Comparison of ENCODE assay signal across 8 cellular contexts in the genomic region with DNA sequence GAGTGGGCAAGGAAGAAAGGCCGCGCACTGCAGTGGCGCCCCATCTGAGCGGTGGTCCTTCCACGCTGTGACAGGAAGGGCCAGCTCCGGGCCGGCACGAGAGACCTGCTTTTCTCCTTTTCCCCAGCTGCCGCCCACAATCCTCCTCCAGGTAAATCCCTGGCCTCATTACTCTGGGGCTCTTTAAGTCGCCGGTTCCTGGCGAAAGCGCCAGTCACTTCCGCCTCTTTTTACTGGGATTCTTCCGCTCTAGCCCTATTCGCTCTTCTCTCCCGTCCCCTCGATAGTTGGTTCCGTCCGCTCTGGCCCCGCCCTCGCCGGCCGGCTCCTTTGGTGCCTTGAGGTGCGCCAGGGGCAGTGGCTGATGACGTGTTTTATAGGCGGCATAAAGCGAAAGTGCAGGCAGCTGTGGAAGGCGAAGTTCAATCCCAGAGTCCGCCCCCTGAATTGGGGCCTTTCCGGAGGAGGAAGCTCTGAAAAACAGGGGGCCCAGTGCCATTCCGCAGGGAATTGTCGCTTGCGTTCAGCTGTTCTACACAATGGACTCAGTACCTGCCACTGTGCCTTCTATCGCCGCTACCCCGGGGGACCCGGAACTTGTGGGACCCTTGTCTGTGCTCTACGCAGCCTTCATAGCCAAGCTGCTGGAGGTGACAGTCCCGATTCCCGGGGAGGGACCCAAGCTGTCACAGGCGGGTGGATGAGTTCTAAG. TPM values are rescaled to one million over a fixed set of nuclear protein-coding genes. Genes with fewer than 3 reads are reported as not detected.
A peak's percentile ranks its signal among the peaks of the same experiment; 100 is the strongest.
DNase-seq lines count a peak whose midpoint lies in the region; ATAC-seq, FAIRE-seq and TF ChIP-seq lines count a peak whose summit lies in the region.

No MANE protein-coding gene starts in this region.

- H3K4me3 ChIP-seq in OCI-LY3 (ENCODE audit: low read length) (peak overlapping the region; percentile 86), endothelial cell of umbilical vein (replicated peaks in 1 of 3; ENCODE audit: insufficient read depth in 1 of 3, low read depth in 1 of 3, low read length in 3 of 3) (peak overlapping the region; percentile 42 to 98 (median 72))

- H2AFZ ChIP-seq in OCI-LY3 (ENCODE audit: low read depth, low read length) (peak overlapping the region; percentile 66), endothelial cell of umbilical vein (ENCODE audit: low read depth, low read length) (peak overlapping the region; percentile 85)

- H3K4me3 Mint-ChIP-seq in mesothelial cell of epicardium: peak overlapping the region; percentile 97

- H3K36me3 Mint-ChIP-seq in mesothelial cell of epicardium: peaks cover 12% of the 10 kb centered on the region

- no peaks in the 10 kb centered on the region for H3K27me3 Mint-ChIP-seq in mesothelial cell of epicardium (ENCODE audit: low read depth)

- H3K27me3 ChIP-seq in OCI-LY3 (ENCODE audit: low read depth, low read length): no peaks in the 10 kb centered on the region
- H3K27me3 ChIP-seq in endothelial cell of umbilical vein (ENCODE audit: control insufficient read depth in 2 of 2, insufficient read depth in 2 of 2, low read length in 2 of 2): no peaks in the 10 kb centered on the region

- no peaks in the 10 kb centered on the region for H3K9me1 ChIP-seq in endothelial cell of umbilical vein (replicated peaks; ENCODE audit: control insufficient read depth, extremely low read depth, insufficient read depth, low read length)

- peak overlapping the region; percentile 61 for H3K27ac ChIP-seq in OCI-LY3 (ENCODE audit: low read length)
- H3K27ac ChIP-seq in endothelial cell of umbilical vein (ENCODE audit: insufficient read depth, low read depth, low read length): peak overlapping the region; percentile 93

- peak; percentile 99 for ATAC-seq in GM21528 (IDR thresholded peaks at IDR 0.05; ENCODE audit: low FRiP score, unreplicated experiment)

- H3K9ac ChIP-seq in OCI-LY3 (ENCODE audit: low read length): peak overlapping the region; percentile 78
- H3K9ac ChIP-seq in endothelial cell of umbilical vein (replicated peaks; ENCODE audit: extremely low read depth, insufficient read depth, low read length): peak overlapping the region; percentile 94

- CTCF ChIA-PET in endothelial cell of umbilical vein (lab: Charles Lee): interaction anchor here (1.5 to 2.9 kb wide), 3 partner anchors 10 to 179 kb away, joined by 3 to 24 read pairs (median 11); no protein-coding TSS in a partner anchor

- TF ChIP-seq POLR2A in endothelial cell of umbilical vein (IDR thresholded peaks at IDR 0.05; ENCODE audit: low read depth, low read length): peak; percentile 78

- H3K4me1 Mint-ChIP-seq in mesothelial cell of epicardium: peaks cover 19% of the 10 kb centered on the region

- peaks cover 10% of the 10 kb centered on the region for H3K36me3 ChIP-seq in OCI-LY3 (replicated peaks; ENCODE audit: low read depth, low read length)
- no peaks in the 10 kb centered on the region for H3K36me3 ChIP-seq in endothelial cell of umbilical vein (ENCODE audit: control insufficient read depth in 2 of 2, extremely low read depth in 1 of 2, insufficient read depth in 2 of 2, low read length in 2 of 2)

- H3K4me1 ChIP-seq in OCI-LY3 (ENCODE audit: low read length): peaks cover 14% of the 10 kb centered on the region
- H3K4me1 ChIP-seq in endothelial cell of umbilical vein (ENCODE audit: control insufficient read depth, extremely low read depth, insufficient read depth, low read length): peaks cover 13% of the 10 kb centered on the region

- dilution Hi-C loops in endothelial cell of umbilical vein (cut with MboI; ENCODE audit: extremely low pct_ligation_motif_present, low sequenced_read_pairs): no loop called here

- H4K20me1 ChIP-seq in OCI-LY3 (ENCODE audit: insufficient read depth, low read length): no peaks in the 10 kb centered on the region
- no peaks in the 10 kb centered on the region for H4K20me1 ChIP-seq in endothelial cell of umbilical vein (replicated peaks; ENCODE audit: control insufficient read depth, extremely low read depth, insufficient read depth, low read length)

- H3K9me3 Mint-ChIP-seq in mesothelial cell of epicardium: peaks cover 8% of the 10 kb centered on the region

- intact Hi-C loops in endothelial cell of umbilical vein (cut with micrococcal nuclease): loop anchor here (1.0 to 5.0 kb wide), 5 partner anchors 26 to 1492 kb away; partner anchors contain the start of gene MIA3

- no TSS peak for BruUV-seq in endothelial cell of umbilical vein (replicated peaks; lab: Mats Ljungman, UMichigan)

- H3K79me2 ChIP-seq in OCI-LY3 (ENCODE audit: low read length): peaks cover 15% of the 10 kb centered on the region
- H3K79me2 ChIP-seq in endothelial cell of umbilical vein (ENCODE audit: control insufficient read depth, insufficient read depth, low read length): peaks cover 11% of the 10 kb centered on the region

- POLR2A ChIA-PET in endothelial cell of umbilical vein (lab: Charles Lee): no interaction called here

- TF ChIP-seq CTCF in OCI-LY3 (IDR thresholded peaks at IDR 0.05; ENCODE audit: low read depth, low read length) (no peak), endothelial cell of umbilical vein (IDR thresholded peaks at IDR 0.05; ENCODE audit: extremely low read depth in 1 of 2, insufficient read depth in 1 of 2, low read depth in 1 of 2, low read length in 2 of 2) (no peak), mesothelial cell of epicardium (IDR thresholded peaks at IDR 0.05; ENCODE audit: unreplicated experiment) (no peak)

- peak; percentile 88 for FAIRE-seq in endothelial cell of umbilical vein (lab: Jason Lieb, UNC)

- H3K9me3 ChIP-seq in OCI-LY3 (ENCODE audit: insufficient read depth, low read length) (no peaks in the 10 kb centered on the region), endothelial cell of umbilical vein (replicated peaks; ENCODE audit: control insufficient read depth, insufficient read depth, low read length) (no peaks in the 10 kb centered on the region)

- H3K4me2 ChIP-seq in OCI-LY3 (ENCODE audit: low read length): peak overlapping the region; percentile 91
- H3K4me2 ChIP-seq in endothelial cell of umbilical vein (ENCODE audit: insufficient read depth, low read length): peak overlapping the region; percentile 81

- DNase-seq in DMS 273 treated with DMSO at 0.1 percent for 48 hours (lab: John Stamatoyannopoulos, UW): peak; percentile 96
- peak; percentile 50 for DNase-seq in HuH-7.5 (ENCODE audit: low spot score)
- peak; percentile 96 for DNase-seq in activated T-cell treated with anti-CD3 and anti-CD28 coated beads for 24 hours (ENCODE audit: low read depth)
- DNase-seq in endothelial cell of umbilical vein (ENCODE audit: low read depth, low spot score): peak; percentile 99
- peak; percentile 89 to 95 for DNase-seq in mesothelial cell of epicardium (ENCODE audit: low spot score in 2 of 2, unreplicated experiment in 2 of 2)
- DNase-seq in stimulated activated CD8-positive, alpha-beta memory T cell treated with anti-CD3 and anti-CD28 coated beads, Interleukin-15, amount 100 ng/mL, for 4 hours (ENCODE audit: low read depth in 2 of 2): peak; percentile 93 to 96

- H3K27ac Mint-ChIP-seq in mesothelial cell of epicardium: peak overlapping the region; percentile 99

TF ChIP-seq in endothelial cell of umbilical vein, 7 proteins besides CTCF, POLR2A, EP300 and RAD21:
- TF ChIP-seq JUN (IDR thresholded peaks at IDR 0.05; ENCODE audit: borderline replicate concordance, insufficient read depth, insufficient read length, low read depth) (no peak), EZH2 (IDR thresholded peaks at IDR 0.05; ENCODE audit: borderline replicate concordance, low read depth, low read length, severe bottlenecking) (no peak), GATA2 (IDR thresholded peaks at IDR 0.05; ENCODE audit: insufficient read depth, insufficient read length, low read depth, low read length) (no peak), MYC (IDR thresholded peaks at IDR 0.05; ENCODE audit: low read depth, low read length) (no peak), POLR2AphosphoS5 (IDR thresholded peaks at IDR 0.05; ENCODE audit: insufficient read depth, low read depth, low read length) (peak; percentile 81), FOS (IDR thresholded peaks at IDR 0.05; ENCODE audit: borderline replicate concordance, insufficient read depth, low read length) (no peak)
- TF ChIP-seq, protein P1, sequence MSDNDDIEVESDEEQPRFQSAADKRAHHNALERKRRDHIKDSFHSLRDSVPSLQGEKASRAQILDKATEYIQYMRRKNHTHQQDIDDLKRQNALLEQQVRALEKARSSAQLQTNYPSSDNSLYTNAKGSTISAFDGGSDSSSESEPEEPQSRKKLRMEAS (IDR thresholded peaks at IDR 0.05; ENCODE audit: insufficient read depth, insufficient read length): peak; percentile 23

RNA-seq across cellular contexts. Expression of gene MIA3, which starts 26.2 kb away (rescaled TPM):
- total RNA-seq in endothelial cell of umbilical vein (61.3 and 63.7 TPM in 2 replicates), mesothelial cell of epicardium (70.0 to 74.3 TPM (median 72.9 TPM) in 3 replicates)
- polyA plus RNA-seq in endothelial cell of umbilical vein: 108 and 112 TPM in 2 replicates
- polyA plus RNA-seq in endothelial cell of umbilical vein (2011; cell fraction: cytosol; rRNA removed): 39.8 and 52.0 TPM in 2 replicates
- polyA plus RNA-seq in endothelial cell of umbilical vein (2011; cell fraction: nucleus; rRNA removed): 152 and 170 TPM in 2 replicates
- 30.0 and 36.6 TPM in 2 replicates for polyA plus RNA-seq in endothelial cell of umbilical vein (2012)
- polyA minus RNA-seq in endothelial cell of umbilical vein: 75.0 and 86.2 TPM in 2 replicates
- 14.7 TPM for polyA minus RNA-seq in endothelial cell of umbilical vein (2011; cell fraction: cytosol; rRNA and poly(A)+ RNA removed)
- polyA minus RNA-seq in endothelial cell of umbilical vein (2011; cell fraction: nucleus; rRNA and poly(A)+ RNA removed): 51.0 and 60.1 TPM in 2 replicates

RNA-seq across cellular contexts. Expression of gene TAF1A, which starts 54.4 kb away (rescaled TPM):
- 5.3 and 7.1 TPM in 2 replicates for total RNA-seq in endothelial cell of umbilical vein
- polyA plus RNA-seq in endothelial cell of umbilical vein: 1.3 and 1.4 TPM in 2 replicates
- 1.5 and 1.7 TPM in 2 replicates for polyA plus RNA-seq in endothelial cell of umbilical vein (2011; cell fraction: cytosol; rRNA removed)
- polyA plus RNA-seq in endothelial cell of umbilical vein (2011; cell fraction: nucleus; rRNA removed): 4.5 and 6.9 TPM in 2 replicates
- polyA plus RNA-seq in endothelial cell of umbilical vein (2012): 1.9 and 3.7 TPM in 2 replicates
- 0.97 and 2.8 TPM in 2 replicates for polyA minus RNA-seq in endothelial cell of umbilical vein
- 2.4 TPM for polyA minus RNA-seq in endothelial cell of umbilical vein (2011; cell fraction: cytosol; rRNA and poly(A)+ RNA removed)
- 3.4 and 8.0 TPM in 2 replicates for polyA minus RNA-seq in endothelial cell of umbilical vein (2011; cell fraction: nucleus; rRNA and poly(A)+ RNA removed)
- 13.9 to 15.6 TPM (median 14.2 TPM) in 3 replicates for total RNA-seq in mesothelial cell of epicardium

Comparison
In these comparisons a context has a peak if more than half of its experiments do, and no peak if none do; other contexts are left out.
1. Peak in every context shown above with its lines: DNase-seq, ATAC-seq, H3K4me3 ChIP-seq and H3K27ac ChIP-seq.